ENCODE assay signal across 23 cellular contexts in genomic region chr18:37666986-37667385, GRCh38.
A peak's percentile ranks its signal among the peaks of the same experiment; 100 is the strongest.
DNase-seq lines count a peak whose midpoint lies in the region; ATAC-seq, FAIRE-seq and TF ChIP-seq lines count a peak whose summit lies in the region.
"Had no signal": no experiment of that assay in that cellular context is flagged by ENCODE, and none has a peak within 500 bp of the region (broad histone marks: within the 10 kb centered on the region; RNA-seq: fewer than 3 reads in every experiment).

No MANE protein-coding gene starts in this region.

- H3K36me3 ChIP-seq in K562 (ENCODE audit: control insufficient read depth, insufficient read depth, low read length) = no peaks in the 10 kb centered on the region
- H3K36me3 ChIP-seq in osteoblast (ENCODE audit: insufficient read depth, low read length) = no peaks in the 10 kb centered on the region
- H3K36me3 ChIP-seq: BE2C; BLaER1 treated with 17β-estradiol and CSF1 and Interleukin-3, amounts not matched to agents 10 nM and 100 nM had no signal

- TF ChIP-seq RAD21 in K562 (CRISPR knock-in tag; conservative IDR thresholded peaks at IDR 0.05 in 1 of 2, IDR thresholded peaks at IDR 0.05 in 1 of 2) = no peak

- no peaks in the 10 kb centered on the region for H3K9me1 ChIP-seq in K562 (ENCODE audit: control insufficient read depth, insufficient read depth, low read length)

- no peak overlapping the region for H3K9ac ChIP-seq in K562 (ENCODE audit: insufficient read depth in 1 of 2, low read depth in 2 of 2, low read length in 2 of 2)
- H3K9ac ChIP-seq: BLaER1 treated with 17β-estradiol and CSF1 and Interleukin-3, amounts not matched to agents 10 nM and 100 nM had no signal

- no peaks in the 10 kb centered on the region for H4K20me1 ChIP-seq in K562 (replicated peaks; ENCODE audit: control insufficient read depth, insufficient read depth, low read length)
- no peaks in the 10 kb centered on the region for H4K20me1 ChIP-seq in osteoblast (ENCODE audit: insufficient read depth, low read length)
- H4K20me1 ChIP-seq: BLaER1 treated with 17β-estradiol and CSF1 and Interleukin-3, amounts not matched to agents 10 nM and 100 nM had no signal

- DNase-seq in D721Med (ENCODE audit: insufficient read length, low spot score) (no peak), K562 (ENCODE audit: extremely low read depth in 1 of 4, low spot score in 3 of 4) (peak in 1 of 4 experiments; percentile 23), islet precursor cell (peak; percentile 13), osteoblast (ENCODE audit: insufficient read length, low spot score, missing footprints) (peak; percentile 25)
- DNase-seq in stimulated activated CD4-positive, alpha-beta T cell treated with anti-CD3 and anti-CD28 coated beads, Interleukin-4, amount 100 ng/mL, for 4 hours = no peak
- DNase-seq: 8988T; ACHN; AML-193; BE2C; CD4-positive, alpha-beta T cell; CD8-positive, alpha-beta memory T cell; DMS53; DMS79 treated with DMSO at 0.1 percent for 48 hours; GF-D8; H9 had no signal

- FAIRE-seq in D721Med (lab: Jason Lieb, UNC) = peak; percentile 77
- FAIRE-seq in K562 (lab: Jason Lieb, UNC) = no peak
- FAIRE-seq: A549, GM12891, GM18507 had no signal

- intact Hi-C loops in K562 (cut with micrococcal nuclease) = loop anchor here (5.0 kb wide), 1 partner anchor 325 kb away; no protein-coding TSS in a partner anchor

- H3K27me3 ChIP-seq in K562 (ENCODE audit: control insufficient read depth in 2 of 2, insufficient read depth in 2 of 2, low read length in 2 of 2) = no peaks in the 10 kb centered on the region
- H3K27me3 ChIP-seq in osteoblast (ENCODE audit: insufficient read depth, low read length) = no peaks in the 10 kb centered on the region
- H3K27me3 ChIP-seq: BE2C; BLaER1 treated with 17β-estradiol and CSF1 and Interleukin-3, amounts not matched to agents 10 nM and 100 nM had no signal

- POLR2A ChIA-PET in K562 (lab: Yijun Ruan, JAX) = no interaction called here

- no peak overlapping the region for H3K4me2 ChIP-seq in K562 (ENCODE audit: insufficient read depth, low read length)
- H3K4me2 ChIP-seq in osteoblast (ENCODE audit: insufficient read depth, low read length) = no peak overlapping the region
- H3K4me2 ChIP-seq: A549; BLaER1 treated with 17β-estradiol and CSF1 and Interleukin-3, amounts not matched to agents 10 nM and 100 nM; GM23338 had no signal

- TF ChIP-seq CTCF in D721Med (IDR thresholded peaks at IDR 0.05; ENCODE audit: insufficient read depth, missing control alignments) (no peak), K562 (IDR thresholded peaks at IDR 0.05 in 2 of 3, conservative IDR thresholded peaks at IDR 0.05 in 1 of 3; ENCODE audit: insufficient read depth in 2 of 3, low read depth in 1 of 3, low read length in 3 of 3) (no peak), osteoblast (IDR thresholded peaks at IDR 0.05; ENCODE audit: extremely low read depth, low read depth, low read length) (no peak)

- H3K4me3 ChIP-seq in K562 = no peak overlapping the region
- no peak overlapping the region for H3K4me3 ChIP-seq in osteoblast (ENCODE audit: insufficient read depth, low read length)
- H3K4me3 ChIP-seq: A549; BLaER1 treated with 17β-estradiol and CSF1 and Interleukin-3, amounts not matched to agents 10 nM and 100 nM; GM23338 had no signal

- H3K27ac ChIP-seq in K562 (ENCODE audit: extremely low read depth, low read depth, low read length) = no peak overlapping the region
- H3K27ac ChIP-seq in osteoblast (ENCODE audit: low read depth, low read length) = no peak overlapping the region
- H3K27ac ChIP-seq: A549; BLaER1 treated with 17β-estradiol and CSF1 and Interleukin-3, amounts not matched to agents 10 nM and 100 nM had no signal

- H3K79me2 ChIP-seq in K562 (ENCODE audit: control insufficient read depth, insufficient read depth, low read length) (no peaks in the 10 kb centered on the region), osteoblast (ENCODE audit: insufficient read depth, low read length) (no peaks in the 10 kb centered on the region)

- CTCF ChIA-PET in K562 (lab: Yijun Ruan, JAX; ENCODE audit: low intra/inter-chr PET ratio) = no interaction called here

- H3K9me3 ChIP-seq in K562 (replicated peaks; ENCODE audit: control insufficient read depth, insufficient read depth, low read depth, low read length) (no peaks in the 10 kb centered on the region), osteoblast (ENCODE audit: low read depth, low read length) (peaks cover 6% of the 10 kb centered on the region)
- H3K9me3 ChIP-seq: A549, BE2C had no signal

- in situ Hi-C loops in K562 (cut with MboI) = no loop called here

- H3K4me1 ChIP-seq in K562 (replicated peaks in 1 of 2; ENCODE audit: control insufficient read depth in 2 of 2, insufficient read depth in 2 of 2, low read length in 2 of 2) (peaks cover 5 to 7% of the 10 kb centered on the region in 2 experiments; a peak in 4 of 5 replicates), osteoblast (ENCODE audit: insufficient read depth, low read length) (no peaks in the 10 kb centered on the region)
- H3K4me1 ChIP-seq: A549, BE2C had no signal

- 0% methylated on average over 1 of the region's 1 CpG for WGBS in K562 (ENCODE audit: insufficient coverage, low coverage, missing lambda C conversion rate)

- ATAC-seq in K562 (no peak), esophagus mucosa (no peak), GM18858 (IDR thresholded peaks at IDR 0.05; ENCODE audit: unreplicated experiment) (no peak)
- ATAC-seq: A549, GM23338, HCT116 had no signal

- no peak overlapping the region for H2AFZ ChIP-seq in K562 (ENCODE audit: low read depth, low read length)
- no peak overlapping the region for H2AFZ ChIP-seq in osteoblast (ENCODE audit: low read length)
- H2AFZ ChIP-seq: GM23338 had no signal

- peak; percentile 39; the same call in 1 of the 2 replicates for TF ChIP-seq EP300 in K562 (IDR thresholded peaks at IDR 0.05; ENCODE audit: low read length)

- BruUV-seq in K562 (replicated peaks; lab: Mats Ljungman, UMichigan) = no TSS peak

- TF ChIP-seq POLR2A in K562 (conservative IDR thresholded peaks at IDR 0.05) = no peak

TF ChIP-seq in K562, 482 proteins besides CTCF, POLR2A, EP300 and RAD21 (continues in another document):
- TF ChIP-seq ZNF217 (CRISPR knock-in tag; IDR thresholded peaks at IDR 0.05) = no peak
- peak; percentile 58 for TF ChIP-seq TCF3 (CRISPR knock-in tag; IDR thresholded peaks at IDR 0.05)
- TF ChIP-seq CGGBP1 (CRISPR knock-in tag; IDR thresholded peaks at IDR 0.05) = no peak
- no peak for TF ChIP-seq JUND (IDR thresholded peaks at IDR 0.05; ENCODE audit: borderline replicate concordance, low read depth, low read length)
- TF ChIP-seq JUND (tag; IDR thresholded peaks at IDR 0.05; ENCODE audit: borderline replicate concordance, low read depth, low read length) = peak; percentile 22; the same call in 1 of the 3 replicates
- TF ChIP-seq TRIM28 (IDR thresholded peaks at IDR 0.05) = no peak
- TF ChIP-seq MAFG (tag; conservative IDR thresholded peaks at IDR 0.05) = no peak
- no peak for TF ChIP-seq ZNF395 (CRISPR knock-in tag; IDR thresholded peaks at IDR 0.05)
- no peak for TF ChIP-seq SAFB2 (IDR thresholded peaks at IDR 0.05; ENCODE audit: borderline replicate concordance, low read depth, low read length, severe bottlenecking)
- TF ChIP-seq ZNF778 (CRISPR knock-in tag; IDR thresholded peaks at IDR 0.05) = no peak
- TF ChIP-seq ESRRA (IDR thresholded peaks at IDR 0.05; ENCODE audit: borderline replicate concordance, low read depth) = peak; percentile 61; the same call in 1 of the 2 replicates
- TF ChIP-seq ARNT (IDR thresholded peaks at IDR 0.05) = no peak
- TF ChIP-seq EZH2 (IDR thresholded peaks at IDR 0.05; ENCODE audit: borderline replicate concordance, low read depth, low read length) = no peak
- TF ChIP-seq HDAC8 (tag; IDR thresholded peaks at IDR 0.05) = no peak
- TF ChIP-seq CEBPB (tag; IDR thresholded peaks at IDR 0.05) = no peak
- no peak for TF ChIP-seq STAT6 (CRISPR knock-in tag; IDR thresholded peaks at IDR 0.05)
- no peak for TF ChIP-seq MCM3 (IDR thresholded peaks at IDR 0.05)

Comparison
In these comparisons a context has a peak if more than half of its experiments do, and no peak if none do; other contexts are left out.
1. DNase-seq: peak in islet precursor cell (single experiment) and osteoblast (single experiment); none in D721Med (single experiment) and stimulated activated CD4-positive, alpha-beta T cell treated with anti-CD3 and anti-CD28 coated beads, Interleukin-4, amount 100 ng/mL, for 4 hours (0 of 2).